In the genomic region with DNA sequence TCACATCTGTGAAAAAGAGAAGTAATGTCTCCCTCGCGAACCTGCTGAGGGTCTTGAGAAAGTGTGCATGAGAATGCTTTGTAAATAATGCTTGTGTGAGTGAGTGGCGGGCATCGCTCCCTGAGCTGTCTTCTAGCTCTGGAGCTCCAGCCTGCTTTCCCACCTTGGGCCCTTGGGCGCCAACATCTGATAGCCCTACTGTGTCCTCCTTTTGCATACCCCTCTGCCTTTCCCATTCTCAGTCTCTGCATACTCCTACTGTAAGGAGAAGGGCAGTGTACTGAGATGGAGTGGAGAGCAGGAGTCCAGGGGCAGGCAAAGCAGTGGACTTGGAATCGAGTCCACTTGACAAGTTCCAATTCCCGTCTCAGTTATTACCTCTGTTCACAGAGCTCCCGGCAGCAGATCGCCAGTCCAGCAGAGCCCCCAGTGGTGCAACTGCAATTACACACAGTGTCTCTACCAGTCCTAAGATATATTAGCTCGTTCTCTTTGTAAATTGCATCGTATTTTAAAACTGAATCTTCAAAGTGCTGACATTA, we compare ENCODE assay signal across 11 cellular contexts. TPM values are rescaled to one million over a fixed set of nuclear protein-coding genes. Genes with fewer than 3 reads are reported as not detected.
DNase-seq lines count a peak whose midpoint lies in the region; ATAC-seq, FAIRE-seq and TF ChIP-seq lines count a peak whose summit lies in the region.
"Had no signal": no experiment of that assay in that cellular context is flagged by ENCODE, and none has a peak within 500 bp of the region (broad histone marks: within the 10 kb centered on the region; RNA-seq: fewer than 3 reads in every experiment).

No MANE protein-coding gene starts in this region.

- WGBS in prostate gland: 64% methylated on average over 11 of the region's 11 CpGs
- 63 to 76% methylated on average over 10 to 11 of the region's 11 CpGs for WGBS in esophagus squamous epithelium, 2 donors

- no peak overlapping the region for H3K27ac ChIP-seq in prostate gland
- H3K27ac ChIP-seq in esophagus squamous epithelium: no peak overlapping the region

- peaks cover 24% of the 10 kb centered on the region for H3K4me1 Mint-ChIP-seq in T-helper 1 cell treated with Interleukin-12 subunit alpha and Interleukin-12 subunit beta and Interleukin-4 antibody, amounts not matched to agents 30 μg/mL and 1 μg/mL, for 36 hours (ENCODE audit: low read depth)
- H3K4me1 Mint-ChIP-seq in activated naive CD8-positive, alpha-beta T cell treated with anti-CD3 and anti-CD28 coated beads, Interleukin-2, amount 10 ng/mL, durations not matched to agents 7 days and 5 days: peaks cover 56% of the 10 kb centered on the region

- no peak for ATAC-seq in activated naive CD8-positive, alpha-beta T cell treated with anti-CD3 and anti-CD28 coated beads, Interleukin-2, amount 10 ng/mL, durations not matched to agents 7 days and 5 days (ENCODE audit: low read depth)

- peaks cover 13% of the 10 kb centered on the region for H3K27me3 Mint-ChIP-seq in T-helper 1 cell treated with Interleukin-12 subunit alpha and Interleukin-12 subunit beta and Interleukin-4 antibody, amounts not matched to agents 30 μg/mL and 1 μg/mL, for 36 hours (ENCODE audit: low read depth)
- no peaks in the 10 kb centered on the region for H3K27me3 Mint-ChIP-seq in activated naive CD8-positive, alpha-beta T cell treated with anti-CD3 and anti-CD28 coated beads, Interleukin-2, amount 10 ng/mL, durations not matched to agents 7 days and 5 days

- FAIRE-seq in H54 (lab: Jason Lieb, UNC): no peak

- no peak for TF ChIP-seq CTCF in prostate gland (IDR thresholded peaks at IDR 0.05)
- no peak for TF ChIP-seq CTCF in esophagus squamous epithelium (IDR thresholded peaks at IDR 0.05)

- intact Hi-C loops in prostate gland (cut with DNase I): no loop called here
- intact Hi-C loops in esophagus squamous epithelium (cut with DNase I): no loop called here

- no peaks in the 10 kb centered on the region for H3K36me3 Mint-ChIP-seq in T-helper 1 cell treated with Interleukin-12 subunit alpha and Interleukin-12 subunit beta and Interleukin-4 antibody, amounts not matched to agents 30 μg/mL and 1 μg/mL, for 36 hours (ENCODE audit: low read depth)
- H3K36me3 Mint-ChIP-seq in activated naive CD8-positive, alpha-beta T cell treated with anti-CD3 and anti-CD28 coated beads, Interleukin-2, amount 10 ng/mL, durations not matched to agents 7 days and 5 days: no peaks in the 10 kb centered on the region

- peak overlapping the region; percentile 84 for H3K27ac Mint-ChIP-seq in T-helper 1 cell treated with Interleukin-12 subunit alpha and Interleukin-12 subunit beta and Interleukin-4 antibody, amounts not matched to agents 30 μg/mL and 1 μg/mL, for 36 hours
- peak overlapping the region; percentile 97 for H3K27ac Mint-ChIP-seq in activated naive CD8-positive, alpha-beta T cell treated with anti-CD3 and anti-CD28 coated beads, Interleukin-2, amount 10 ng/mL, durations not matched to agents 7 days and 5 days

- H3K9me3 ChIP-seq in prostate gland (no peaks in the 10 kb centered on the region), esophagus squamous epithelium (no peaks in the 10 kb centered on the region)

- H3K27me3 ChIP-seq in prostate gland (replicated peaks; ENCODE audit: insufficient read depth): no peaks in the 10 kb centered on the region
- H3K27me3 ChIP-seq in esophagus squamous epithelium: peaks cover 0 to 75% (median 0%) of the 10 kb centered on the region in 4 donors

- H3K36me3 ChIP-seq in prostate gland (no peaks in the 10 kb centered on the region), esophagus squamous epithelium (no peaks in the 10 kb centered on the region)

- DNase-seq in T-helper 1 cell (no peak), HT-29 (ENCODE audit: low spot score) (peak; percentile 20), prostate gland (ENCODE audit: low spot score) (peak; percentile 2), H54 (ENCODE audit: insufficient read length, low spot score) (no peak), esophagus squamous epithelium (lab: John Stamatoyannopoulos, UW) (no peak), activated gamma-delta T cell treated with Interleukin-2 at 50 U/mL for 16 hours (no peak)
- DNase-seq in activated naive CD8-positive, alpha-beta T cell treated with anti-CD3 and anti-CD28 coated beads, Interleukin-2, amount 10 ng/mL, durations not matched to agents 7 days and 5 days: peak; percentile 43

- no peak overlapping the region for H3K4me3 Mint-ChIP-seq in T-helper 1 cell treated with Interleukin-12 subunit alpha and Interleukin-12 subunit beta and Interleukin-4 antibody, amounts not matched to agents 30 μg/mL and 1 μg/mL, for 36 hours
- peak overlapping the region; percentile 61 for H3K4me3 Mint-ChIP-seq in activated naive CD8-positive, alpha-beta T cell treated with anti-CD3 and anti-CD28 coated beads, Interleukin-2, amount 10 ng/mL, durations not matched to agents 7 days and 5 days

- TF ChIP-seq POLR2A in prostate gland (IDR thresholded peaks at IDR 0.05) (no peak), H54 (IDR thresholded peaks at IDR 0.05; ENCODE audit: low read depth, low read length) (no peak), esophagus squamous epithelium (IDR thresholded peaks at IDR 0.05) (no peak)

- H3K4me1 ChIP-seq in prostate gland (replicated peaks) (no peaks in the 10 kb centered on the region), esophagus squamous epithelium (no peaks in the 10 kb centered on the region)

- H3K9me3 Mint-ChIP-seq in T-helper 1 cell treated with Interleukin-12 subunit alpha and Interleukin-12 subunit beta and Interleukin-4 antibody, amounts not matched to agents 30 μg/mL and 1 μg/mL, for 36 hours: no peaks in the 10 kb centered on the region
- H3K9me3 Mint-ChIP-seq in activated naive CD8-positive, alpha-beta T cell treated with anti-CD3 and anti-CD28 coated beads, Interleukin-2, amount 10 ng/mL, durations not matched to agents 7 days and 5 days: no peaks in the 10 kb centered on the region

- POLR2A ChIA-PET in activated naive CD8-positive, alpha-beta T cell treated with anti-CD3 and anti-CD28 coated beads, Interleukin-2, amount 10 ng/mL, durations not matched to agents 7 days and 5 days (lab: Charles Lee): interaction anchor here (0.6 to 5.5 kb wide), 13 partner anchors 8 to 399 kb away, joined by 3 to 91 read pairs (median 7); a partner anchor contains a TSS

- no peak overlapping the region for H3K4me3 ChIP-seq in prostate gland
- no peak overlapping the region for H3K4me3 ChIP-seq in esophagus squamous epithelium
- H3K4me3 ChIP-seq: skin epidermis had no signal

RNA-seq across cellular contexts. Expression of a gene that starts 0.9 kb away (rescaled TPM):
- total RNA-seq in HT-29 (2014; rRNA removed; shearing (Covaris generic)): not detected in 2 replicates
- under 1 TPM; 0.82 to 1.00 TPM for total RNA-seq in activated naive CD8-positive, alpha-beta T cell treated with anti-CD3 and anti-CD28 coated beads, Interleukin-2, amount 10 ng/mL, durations not matched to agents 7 days and 5 days
- total RNA-seq in prostate gland (not detected), esophagus squamous epithelium (under 1 TPM in 1 of 4 donors, not detected in 3; 0.26 TPM)
- total RNA-seq: dermis microvascular lymphatic vessel endothelial cell, NCI-H460 had no signal

RNA-seq across cellular contexts. Expression of a gene that starts 48.1 kb away (rescaled TPM):
- total RNA-seq in HT-29 (2014; rRNA removed; shearing (Covaris generic)): 0.18 TPM in 1 of 2 replicates, not detected in the other
- not detected for total RNA-seq in activated naive CD8-positive, alpha-beta T cell treated with anti-CD3 and anti-CD28 coated beads, Interleukin-2, amount 10 ng/mL, durations not matched to agents 7 days and 5 days
- total RNA-seq in prostate gland: not detected
- total RNA-seq in esophagus squamous epithelium: 1 to 10 TPM in 2 of 4 donors, under 1 TPM in 2; 0.59 to 2.3 (median 1.0) TPM
- total RNA-seq: dermis microvascular lymphatic vessel endothelial cell had no signal

Comparison
In these comparisons a context has a peak if more than half of its experiments do, and no peak if none do; other contexts are left out.
1. DNase-seq: peak in HT-29 (single experiment), activated naive CD8-positive, alpha-beta T cell treated with anti-CD3 and anti-CD28 coated beads, Interleukin-2, amount 10 ng/mL, durations not matched to agents 7 days and 5 days (single experiment) and prostate gland (single experiment); none in T-helper 1 cell (0 of 5), H54 (single experiment), esophagus squamous epithelium (single experiment) and activated gamma-delta T cell treated with Interleukin-2 at 50 U/mL for 16 hours (single experiment).